In the genomic region with DNA sequence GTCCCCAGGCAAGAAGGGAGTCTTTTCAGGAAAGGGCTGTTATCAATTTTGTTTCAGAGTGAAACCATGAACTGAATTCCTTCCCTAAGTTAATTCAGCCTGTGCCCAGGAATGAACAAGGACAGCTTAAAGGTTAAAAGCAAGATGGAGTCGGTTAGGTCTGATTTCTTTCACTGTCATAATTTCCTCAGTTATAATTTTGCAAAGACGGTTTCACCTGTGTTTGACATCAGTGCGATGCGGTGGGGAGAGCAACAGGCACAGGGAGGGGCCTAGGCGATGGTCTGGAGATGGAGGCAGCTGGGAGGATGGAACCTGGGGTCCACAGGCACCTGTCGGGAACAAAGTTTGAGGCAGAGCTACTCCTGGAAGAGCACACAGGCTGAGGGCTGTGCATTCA, we compare ENCODE assay signal across 8 cellular contexts. TPM values are rescaled to one million over a fixed set of nuclear protein-coding genes. Genes with fewer than 3 reads are reported as not detected.
A peak's percentile ranks its signal among the peaks of the same experiment; 100 is the strongest.
DNase-seq lines count a peak whose midpoint lies in the region; FAIRE-seq and TF ChIP-seq lines count a peak whose summit lies in the region.

No MANE protein-coding gene starts in this region.

- peaks cover 53% of the 10 kb centered on the region for H3K79me2 ChIP-seq in ACC112 (ENCODE audit: control insufficient read depth, insufficient read depth, low read length, unreplicated experiment)

- no peaks in the 10 kb centered on the region for H3K9me3 ChIP-seq in HUES64 (ENCODE audit: insufficient read depth, low read depth, low read length)
- no peaks in the 10 kb centered on the region for H3K9me3 ChIP-seq in muscle layer of duodenum (ENCODE audit: control insufficient read depth in 1 of 2, low read length in 2 of 2)

- WGBS in HUES64: 91% methylated on average over 6 of the region's 6 CpGs

- no peak for DNase-seq in bronchial epithelial cell (ENCODE audit: low read depth)
- DNase-seq in SKM-1 treated with dmso at 0.1 percent for 144 hours (lab: John Stamatoyannopoulos, UW; ENCODE audit: unreplicated experiment): no peak
- no peak for DNase-seq in anterior cingulate cortex (lab: John Stamatoyannopoulos, UW)
- no peak for DNase-seq in NCI-H187 (lab: John Stamatoyannopoulos, UW)
- DNase-seq in 8988T: no peak

- H3K4me1 ChIP-seq in ACC112 (ENCODE audit: control insufficient read depth, insufficient read depth, low read length, unreplicated experiment) (peaks cover 5% of the 10 kb centered on the region), HUES64 (ENCODE audit: insufficient read depth, low read length) (peaks cover 15% of the 10 kb centered on the region), muscle layer of duodenum (ENCODE audit: control insufficient read depth in 1 of 2, insufficient read depth in 2 of 2, low read length in 2 of 2) (peaks cover 0 to 12% of the 10 kb centered on the region in 2 donors)

- H3K36me3 ChIP-seq in ACC112 (ENCODE audit: insufficient read depth, low read length) (no peaks in the 10 kb centered on the region), HUES64 (ENCODE audit: insufficient read depth, low read length) (peaks cover 22% of the 10 kb centered on the region), bronchial epithelial cell (ENCODE audit: control insufficient read depth, insufficient read depth, low read length) (no peaks in the 10 kb centered on the region), muscle layer of duodenum (ENCODE audit: control insufficient read depth in 1 of 2, insufficient read depth in 2 of 2, low read length in 2 of 2) (no peaks in the 10 kb centered on the region)

- H3K27ac ChIP-seq in ACC112 (ENCODE audit: low read depth, low read length): no peak overlapping the region
- H3K27ac ChIP-seq in HUES64 (ENCODE audit: low read depth, low read length): no peak overlapping the region
- H3K27ac ChIP-seq in muscle layer of duodenum (ENCODE audit: low read length): peak overlapping the region; percentile 90

- no peaks in the 10 kb centered on the region for H3K27me3 ChIP-seq in ACC112 (ENCODE audit: insufficient read depth, low read length)
- H3K27me3 ChIP-seq in HUES64 (ENCODE audit: insufficient read depth, low read length): no peaks in the 10 kb centered on the region
- no peaks in the 10 kb centered on the region for H3K27me3 ChIP-seq in bronchial epithelial cell (ENCODE audit: control insufficient read depth, insufficient read depth, low read length)
- no peaks in the 10 kb centered on the region for H3K27me3 ChIP-seq in muscle layer of duodenum (ENCODE audit: low read depth, low read length)

- H3K4me3 ChIP-seq in ACC112 (ENCODE audit: low read depth, low read length) (peak overlapping the region; percentile 96), HUES64 (ENCODE audit: low read length) (peak overlapping the region; percentile 94), bronchial epithelial cell (ENCODE audit: low read depth, low read length) (peak overlapping the region; percentile 80), muscle layer of duodenum (ENCODE audit: low read depth in 1 of 2, low read length in 2 of 2) (peak overlapping the region; percentile 92 to 94)

- no peak overlapping the region for H2AFZ ChIP-seq in ACC112 (ENCODE audit: low read length, unreplicated experiment)

- no peak for TF ChIP-seq CTCF in bronchial epithelial cell (IDR thresholded peaks at IDR 0.05; ENCODE audit: insufficient read depth, low read length, severe bottlenecking)

- FAIRE-seq in bronchial epithelial cell (lab: Jason Lieb, UNC): no peak

- peak overlapping the region; percentile 97 for H3K9ac ChIP-seq in HUES64 (ENCODE audit: low read depth, low read length)

RNA-seq across cellular contexts. Expression of a gene that starts 5.9 kb away (rescaled TPM):
- 7.9 TPM for polyA plus RNA-seq in HUES64 (2013, experiment 1 of 2)
- polyA plus RNA-seq in HUES64 (2013, experiment 2 of 2): 5.1 TPM
- total RNA-seq in bronchial epithelial cell: 7.0 and 8.2 TPM in 2 replicates

RNA-seq across cellular contexts. Expression of a gene that starts 9.5 kb away (rescaled TPM):
- polyA plus RNA-seq in HUES64 (2013, experiment 1 of 2): 18.8 TPM
- 19.2 TPM for polyA plus RNA-seq in HUES64 (2013, experiment 2 of 2)
- 19.8 and 36.1 TPM in 2 replicates for total RNA-seq in bronchial epithelial cell

RNA-seq across cellular contexts. Expression of a gene that starts 29.1 kb away (rescaled TPM):
- polyA plus RNA-seq in HUES64 (2013, experiment 1 of 2): 10.7 TPM
- polyA plus RNA-seq in HUES64 (2013, experiment 2 of 2): 11.9 TPM
- 11.8 and 19.5 TPM in 2 replicates for total RNA-seq in bronchial epithelial cell

RNA-seq across cellular contexts. Expression of a gene that starts 51.1 kb away (rescaled TPM):
- polyA plus RNA-seq in HUES64 (2013, experiment 1 of 2): 7.9 TPM
- polyA plus RNA-seq in HUES64 (2013, experiment 2 of 2): 8.0 TPM
- total RNA-seq in bronchial epithelial cell: 11.6 and 16.1 TPM in 2 replicates
